Comparison of ENCODE assay signal across 18 cellular contexts in the genomic region with DNA sequence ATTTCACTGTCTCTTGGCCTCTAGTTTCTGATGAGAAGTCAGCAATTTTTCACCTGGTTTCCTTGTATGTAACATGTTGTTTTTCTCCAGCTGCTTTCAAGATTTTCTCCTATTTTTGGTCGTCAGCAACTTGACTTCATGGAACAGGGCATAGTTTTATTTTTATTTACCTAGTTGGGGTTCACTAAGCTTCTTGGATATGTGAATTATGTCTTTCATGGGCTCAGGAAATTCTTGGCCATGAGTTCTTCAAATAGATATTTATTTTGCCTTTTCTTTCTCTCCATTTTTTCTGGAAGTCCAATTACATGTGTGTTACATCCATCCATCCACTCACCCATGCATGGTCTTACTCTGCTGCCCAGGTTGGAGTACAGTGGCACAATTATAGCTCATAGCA. TPM values are rescaled to one million over a fixed set of nuclear protein-coding genes. Genes with fewer than 3 reads are reported as not detected.
DNase-seq lines count a peak whose midpoint lies in the region; ATAC-seq, FAIRE-seq and TF ChIP-seq lines count a peak whose summit lies in the region.
"Had no signal": no experiment of that assay in that cellular context is flagged by ENCODE, and none has a peak within 500 bp of the region (broad histone marks: within the 10 kb centered on the region; RNA-seq: fewer than 3 reads in every experiment).

No MANE protein-coding gene starts in this region.

- no peak overlapping the region for H3K4me2 ChIP-seq in astrocyte (ENCODE audit: low read length)
- H3K4me2 ChIP-seq in osteoblast (ENCODE audit: insufficient read depth, low read length) = no peak overlapping the region

- no peak overlapping the region for H2AFZ ChIP-seq in astrocyte (ENCODE audit: low read depth, low read length)
- H2AFZ ChIP-seq in osteoblast (ENCODE audit: low read length) = no peak overlapping the region

- H3K4me1 ChIP-seq in astrocyte (ENCODE audit: insufficient read depth, low read length) (no peaks in the 10 kb centered on the region), osteoblast (ENCODE audit: insufficient read depth, low read length) (no peaks in the 10 kb centered on the region)

- H3K79me2 ChIP-seq in astrocyte (ENCODE audit: insufficient read depth, low read length) = peaks cover 23% of the 10 kb centered on the region
- H3K79me2 ChIP-seq in osteoblast (ENCODE audit: insufficient read depth, low read length) = peaks cover 29% of the 10 kb centered on the region

- no peak overlapping the region for H3K4me3 ChIP-seq in astrocyte (ENCODE audit: insufficient read depth, low read depth, low read length)
- H3K4me3 ChIP-seq in osteoblast (ENCODE audit: insufficient read depth, low read length) = no peak overlapping the region
- H3K4me3 ChIP-seq: BLaER1 treated with 17β-estradiol and CSF1 and Interleukin-3, amounts not matched to agents 10 nM and 100 nM; GM12878; HAP-1 had no signal

- H3K27ac ChIP-seq in astrocyte (ENCODE audit: low read depth, low read length) = peak overlapping the region; percentile 25
- H3K27ac ChIP-seq in osteoblast (ENCODE audit: low read depth, low read length) = peak overlapping the region; percentile 31
- H3K27ac ChIP-seq: BLaER1 treated with 17β-estradiol and CSF1 and Interleukin-3, amounts not matched to agents 10 nM and 100 nM; HL-60 had no signal

- no peak overlapping the region for H3K9ac ChIP-seq in astrocyte (ENCODE audit: low read length)

- H3K9me3 Mint-ChIP-seq in stimulated activated naive CD8-positive, alpha-beta T cell treated with anti-CD3 and anti-CD28 coated beads, Interleukin-15, Interleukin-2, amounts not matched to agents 100 ng/mL and 50 ng/mL, for 24 hours = no peaks in the 10 kb centered on the region
- H3K9me3 Mint-ChIP-seq in stimulated activated naive CD8-positive, alpha-beta T cell treated with anti-CD3 and anti-CD28 coated beads, Interleukin-15, amount 100 ng/mL, for 72 hours = no peaks in the 10 kb centered on the region
- no peaks in the 10 kb centered on the region for H3K9me3 Mint-ChIP-seq in astrocyte (ENCODE audit: unreplicated experiment)
- H3K9me3 Mint-ChIP-seq: CD8-positive, alpha-beta T cell had no signal

- ATAC-seq in stimulated activated naive CD8-positive, alpha-beta T cell treated with anti-CD3 and anti-CD28 coated beads, Interleukin-15, amount 100 ng/mL, for 72 hours = no peak
- ATAC-seq in GM18520 (IDR thresholded peaks at IDR 0.05; ENCODE audit: unreplicated experiment) = no peak
- ATAC-seq: CD8-positive, alpha-beta T cell; GM12878 had no signal

- peak overlapping the region; percentile 1 for H3K27ac Mint-ChIP-seq in stimulated activated naive CD8-positive, alpha-beta T cell treated with anti-CD3 and anti-CD28 coated beads, Interleukin-15, Interleukin-2, amounts not matched to agents 100 ng/mL and 50 ng/mL, for 24 hours
- H3K27ac Mint-ChIP-seq in stimulated activated naive CD8-positive, alpha-beta T cell treated with anti-CD3 and anti-CD28 coated beads, Interleukin-15, amount 100 ng/mL, for 72 hours = peak overlapping the region in 1 of 2 donors; percentile 29
- H3K27ac Mint-ChIP-seq in astrocyte (ENCODE audit: unreplicated experiment) = no peak overlapping the region
- H3K27ac Mint-ChIP-seq: B cell; CD8-positive, alpha-beta T cell had no signal

- FAIRE-seq in astrocyte (lab: Jason Lieb, UNC) = no peak
- FAIRE-seq: GM12878, GM19239 had no signal

- peaks cover 3% of the 10 kb centered on the region for H3K4me1 Mint-ChIP-seq in stimulated activated naive CD8-positive, alpha-beta T cell treated with anti-CD3 and anti-CD28 coated beads, Interleukin-15, Interleukin-2, amounts not matched to agents 100 ng/mL and 50 ng/mL, for 24 hours (ENCODE audit: low read depth)
- H3K4me1 Mint-ChIP-seq in stimulated activated naive CD8-positive, alpha-beta T cell treated with anti-CD3 and anti-CD28 coated beads, Interleukin-15, amount 100 ng/mL, for 72 hours = no peaks in the 10 kb centered on the region
- H3K4me1 Mint-ChIP-seq in astrocyte (ENCODE audit: low read depth, unreplicated experiment) = peaks cover 4% of the 10 kb centered on the region

- H3K36me3 ChIP-seq in astrocyte (ENCODE audit: insufficient read depth, low read length) = peaks cover 36% of the 10 kb centered on the region
- H3K36me3 ChIP-seq in osteoblast (ENCODE audit: insufficient read depth, low read length) = peaks cover 52% of the 10 kb centered on the region

- no peak for DNase-seq in stimulated activated naive CD8-positive, alpha-beta T cell treated with anti-CD3 and anti-CD28 coated beads, Interleukin-15, amount 100 ng/mL, for 72 hours
- DNase-seq in astrocyte (ENCODE audit: low read depth) = no peak
- DNase-seq in osteoblast (ENCODE audit: insufficient read length, low spot score, missing footprints) = no peak
- no peak for DNase-seq in NCI-H774 (lab: John Stamatoyannopoulos, UW)
- DNase-seq: Calu3; CD8-positive, alpha-beta T cell; DMS79 treated with DMSO at 0.1 percent for 48 hours; GF-D8 had no signal

- no peak overlapping the region for H3K4me3 Mint-ChIP-seq in stimulated activated naive CD8-positive, alpha-beta T cell treated with anti-CD3 and anti-CD28 coated beads, Interleukin-15, Interleukin-2, amounts not matched to agents 100 ng/mL and 50 ng/mL, for 24 hours
- H3K4me3 Mint-ChIP-seq in stimulated activated naive CD8-positive, alpha-beta T cell treated with anti-CD3 and anti-CD28 coated beads, Interleukin-15, amount 100 ng/mL, for 72 hours = no peak overlapping the region
- H3K4me3 Mint-ChIP-seq in astrocyte (ENCODE audit: unreplicated experiment) = no peak overlapping the region
- H3K4me3 Mint-ChIP-seq: B cell; CD8-positive, alpha-beta T cell had no signal

- no peaks in the 10 kb centered on the region for H3K9me3 ChIP-seq in astrocyte (ENCODE audit: insufficient read depth, low read depth, low read length)
- no peaks in the 10 kb centered on the region for H3K9me3 ChIP-seq in osteoblast (ENCODE audit: low read depth, low read length)
- H3K9me3 ChIP-seq: BLaER1 treated with 17β-estradiol and CSF1 and Interleukin-3, amounts not matched to agents 10 nM and 100 nM; HAP-1 had no signal

- no peaks in the 10 kb centered on the region for H3K27me3 ChIP-seq in astrocyte (ENCODE audit: insufficient read depth, low read length)
- no peaks in the 10 kb centered on the region for H3K27me3 ChIP-seq in osteoblast (ENCODE audit: insufficient read depth, low read length)
- H3K27me3 ChIP-seq: BLaER1 treated with 17β-estradiol and CSF1 and Interleukin-3, amounts not matched to agents 10 nM and 100 nM had no signal

- TF ChIP-seq CTCF in astrocyte (IDR thresholded peaks at IDR 0.05; ENCODE audit: insufficient read depth, low read depth, low read length) (no peak), osteoblast (IDR thresholded peaks at IDR 0.05; ENCODE audit: extremely low read depth, low read depth, low read length) (no peak)

- peaks cover 53% of the 10 kb centered on the region for H3K36me3 Mint-ChIP-seq in stimulated activated naive CD8-positive, alpha-beta T cell treated with anti-CD3 and anti-CD28 coated beads, Interleukin-15, Interleukin-2, amounts not matched to agents 100 ng/mL and 50 ng/mL, for 24 hours (ENCODE audit: low read depth)
- peaks cover 4% of the 10 kb centered on the region for H3K36me3 Mint-ChIP-seq in astrocyte (ENCODE audit: low read depth, unreplicated experiment)

- H3K27me3 Mint-ChIP-seq in stimulated activated naive CD8-positive, alpha-beta T cell treated with anti-CD3 and anti-CD28 coated beads, Interleukin-15, Interleukin-2, amounts not matched to agents 100 ng/mL and 50 ng/mL, for 24 hours = no peaks in the 10 kb centered on the region
- H3K27me3 Mint-ChIP-seq in stimulated activated naive CD8-positive, alpha-beta T cell treated with anti-CD3 and anti-CD28 coated beads, Interleukin-15, amount 100 ng/mL, for 72 hours = no peaks in the 10 kb centered on the region
- H3K27me3 Mint-ChIP-seq in astrocyte (ENCODE audit: low read depth, unreplicated experiment) = no peaks in the 10 kb centered on the region
- H3K27me3 Mint-ChIP-seq: B cell had no signal

- H4K20me1 ChIP-seq in astrocyte (ENCODE audit: insufficient read depth, low read length) (peaks cover 10% of the 10 kb centered on the region), osteoblast (ENCODE audit: insufficient read depth, low read length) (no peaks in the 10 kb centered on the region)

RNA-seq across cellular contexts. Expression of a gene that starts 13.7 kb away (rescaled TPM):
- 83.0 and 84.9 TPM in 2 replicates for total RNA-seq in astrocyte
- total RNA-seq in osteoblast = 87.6 and 87.8 TPM in 2 replicates

RNA-seq across cellular contexts. Expression of a gene that starts 28.4 kb away (rescaled TPM):
- total RNA-seq in astrocyte = 67.8 and 76.5 TPM in 2 replicates
- 30.6 and 34.4 TPM in 2 replicates for total RNA-seq in osteoblast

RNA-seq across cellular contexts. Expression of a gene that starts 59.7 kb away (rescaled TPM):
- 121 and 132 TPM in 2 replicates for total RNA-seq in astrocyte
- 61.2 and 72.2 TPM in 2 replicates for total RNA-seq in osteoblast
- total RNA-seq: A172; B cell; CD8-positive, alpha-beta T cell; GM12878; HT1080 had no signal
